Comparison of ENCODE assay signal across 13 cellular contexts in the genomic region with DNA sequence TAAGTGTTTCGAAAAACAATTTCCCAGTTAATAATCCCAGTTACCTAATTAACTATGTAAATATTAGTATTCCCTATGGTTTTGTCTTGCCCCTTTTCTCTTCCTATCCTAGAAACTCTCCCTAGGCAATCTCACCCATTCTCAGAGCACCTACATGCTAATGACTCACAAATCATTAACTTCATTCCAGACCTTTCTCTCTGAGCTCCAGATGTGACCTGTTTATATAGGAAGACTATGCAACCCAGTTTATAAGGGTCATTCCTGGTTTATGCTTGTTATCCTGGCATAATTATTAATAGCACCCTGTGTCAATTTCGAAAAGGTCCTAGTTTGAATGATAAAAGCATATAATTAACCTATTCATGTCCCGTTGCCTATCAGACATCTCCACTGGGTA. TPM values are rescaled to one million over a fixed set of nuclear protein-coding genes. Genes with fewer than 3 reads are reported as not detected.
DNase-seq lines count a peak whose midpoint lies in the region; ATAC-seq, FAIRE-seq and TF ChIP-seq lines count a peak whose summit lies in the region.
"Had no signal": no experiment of that assay in that cellular context is flagged by ENCODE, and none has a peak within 500 bp of the region (broad histone marks: within the 10 kb centered on the region; RNA-seq: fewer than 3 reads in every experiment).

No MANE protein-coding gene starts in this region.

- TF ChIP-seq RAD21 in HepG2 (CRISPR knock-in tag; IDR thresholded peaks at IDR 0.05), result no peak

- TF ChIP-seq POLR2A in HepG2 (IDR thresholded peaks at IDR 0.05; ENCODE audit: insufficient read depth in 1 of 2, low read depth in 2 of 2, low read length in 2 of 2), result no peak

- H3K79me2 ChIP-seq in OCI-LY1 (ENCODE audit: insufficient read depth, low read length), result no peaks in the 10 kb centered on the region
- H3K79me2 ChIP-seq in HepG2 (ENCODE audit: insufficient read depth, low read length), result no peaks in the 10 kb centered on the region
- no peaks in the 10 kb centered on the region for H3K79me2 ChIP-seq in H9 (ENCODE audit: insufficient read depth, low read length)

- H3F3A ChIP-seq in OCI-LY1 (ENCODE audit: insufficient read depth, low read length), result no peaks in the 10 kb centered on the region

- H3K4me3 ChIP-seq in OCI-LY1 (ENCODE audit: low read depth, low read length, poor library complexity, severe bottlenecking) (no peak overlapping the region), HepG2 (replicated peaks in 1 of 3; ENCODE audit: insufficient read depth in 1 of 3, low read depth in 2 of 3, low read length in 3 of 3) (no peak overlapping the region), thymus (ENCODE audit: low read length) (no peak overlapping the region), kidney (ENCODE audit: low read length in 2 of 2) (no peak overlapping the region)

- WGBS in HepG2 (ENCODE audit: low lambda C conversion rate), result 95% methylated on average over 3 of the region's 3 CpGs
- 98% methylated on average over 3 of the region's 3 CpGs for WGBS in thymus
- no CpG with 5 or more reads among the region's 3 CpGs for WGBS in H9 (ENCODE audit: extremely low coverage, insufficient read length, low lambda C conversion rate)

- no peak overlapping the region for H4K5ac ChIP-seq in H9 (ENCODE audit: insufficient read length, low read depth, low read length)

- CTCF ChIA-PET in HepG2 (lab: Yijun Ruan, JAX; ENCODE audit: low intra/inter-chr PET ratio, low total read pairs), result no interaction called here

- H3K27me3 ChIP-seq in OCI-LY1 (ENCODE audit: insufficient read depth, low read length) (no peaks in the 10 kb centered on the region), HepG2 (ENCODE audit: control insufficient read depth in 1 of 2, insufficient read depth in 2 of 2, low read length in 2 of 2) (no peaks in the 10 kb centered on the region), thymus (ENCODE audit: control insufficient read depth, insufficient read depth) (no peaks in the 10 kb centered on the region), H9 (ENCODE audit: insufficient read depth, low read length) (no peaks in the 10 kb centered on the region; the same call in 1 of the 2 replicates)
- H3K27me3 ChIP-seq: BE2C had no signal

- peak overlapping the region; percentile 58; the same call in 1 of the 2 replicates for H3K4me2 ChIP-seq in OCI-LY1 (ENCODE audit: low read length)
- H3K4me2 ChIP-seq in HepG2 (ENCODE audit: low read depth, low read length), result peak overlapping the region; percentile 25; the same call in 1 of the 2 replicates
- no peak overlapping the region for H3K4me2 ChIP-seq in H9 (ENCODE audit: insufficient read depth, insufficient read length, low read length)

- H3K56ac ChIP-seq in H9 (ENCODE audit: insufficient read length, low read depth, low read length), result no peak overlapping the region

- no TSS peak for BruUV-seq in HepG2 (replicated peaks; lab: Mats Ljungman, UMichigan)

- H4K20me1 ChIP-seq in OCI-LY1 (ENCODE audit: insufficient read depth, low read length) (no peaks in the 10 kb centered on the region), HepG2 (ENCODE audit: insufficient read depth, low read length) (no peaks in the 10 kb centered on the region), H9 (ENCODE audit: control insufficient read depth, insufficient read depth, insufficient read length) (no peaks in the 10 kb centered on the region)

- FAIRE-seq in GM18507 (lab: Jason Lieb, UNC), result peak; percentile 12
- no peak for FAIRE-seq in HepG2 (lab: Jason Lieb, UNC)
- FAIRE-seq in kidney (lab: Jason Lieb, UNC), result no peak
- FAIRE-seq: A204.1 had no signal

- no peak overlapping the region for H3K14ac ChIP-seq in H9 (ENCODE audit: insufficient read depth, low read length)

- H3K4me3 Mint-ChIP-seq in H9, result no peak overlapping the region
- H3K4me3 Mint-ChIP-seq in activated naive CD8-positive, alpha-beta T cell treated with anti-CD3 and anti-CD28 coated beads for 36 hours, result no peak overlapping the region

- no peaks in the 10 kb centered on the region for H3K9me3 Mint-ChIP-seq in H9
- H3K9me3 Mint-ChIP-seq in activated naive CD8-positive, alpha-beta T cell treated with anti-CD3 and anti-CD28 coated beads for 36 hours, result no peaks in the 10 kb centered on the region

- no peaks in the 10 kb centered on the region for H3K9me2 ChIP-seq in OCI-LY1 (ENCODE audit: low read depth, low read length)

- no peak overlapping the region for H3K27ac Mint-ChIP-seq in H9
- no peak overlapping the region for H3K27ac Mint-ChIP-seq in activated naive CD8-positive, alpha-beta T cell treated with anti-CD3 and anti-CD28 coated beads for 36 hours

- H3K79me1 ChIP-seq in H9 (ENCODE audit: insufficient read depth, low read depth, low read length, poor library complexity, severe bottlenecking), result no peaks in the 10 kb centered on the region

- no peak for TF ChIP-seq CTCF in OCI-LY1 (IDR thresholded peaks at IDR 0.05; ENCODE audit: low read length)
- no peak for TF ChIP-seq CTCF in HepG2 (CRISPR knock-in tag; IDR thresholded peaks at IDR 0.05)
- TF ChIP-seq CTCF in H9 (conservative IDR thresholded peaks at IDR 0.05), result no peak
- TF ChIP-seq CTCF in kidney (IDR thresholded peaks at IDR 0.05; ENCODE audit: borderline replicate concordance, extremely low read depth, insufficient read depth), result no peak

- no peak overlapping the region for H2AFZ ChIP-seq in OCI-LY1 (ENCODE audit: low read length)
- no peak overlapping the region for H2AFZ ChIP-seq in HepG2 (ENCODE audit: low read length)
- H2AFZ ChIP-seq in H9 (ENCODE audit: low read length), result no peak overlapping the region

- POLR2A ChIA-PET in HepG2 (lab: Yijun Ruan, JAX), result interaction anchor here (0.9 to 9.0 kb wide), 3 partner anchors 16 to 82 kb away, joined by 3 to 120 read pairs (median 3); a partner anchor contains a TSS

- no peak overlapping the region for H2BK5ac ChIP-seq in H9 (ENCODE audit: insufficient read length, low read length)

- H3K9me3 ChIP-seq in OCI-LY1 (ENCODE audit: low read length), result no peaks in the 10 kb centered on the region
- no peaks in the 10 kb centered on the region for H3K9me3 ChIP-seq in HepG2 (ENCODE audit: low read length)
- no peaks in the 10 kb centered on the region for H3K9me3 ChIP-seq in thymus (ENCODE audit: control insufficient read depth)
- no peaks in the 10 kb centered on the region for H3K9me3 ChIP-seq in H9 (ENCODE audit: control insufficient read depth, low read depth, low read length)
- H3K9me3 ChIP-seq in kidney (ENCODE audit: control insufficient read depth in 1 of 2, low read length in 2 of 2), result no peaks in the 10 kb centered on the region
- H3K9me3 ChIP-seq: BE2C, Caco-2 had no signal

- no peak overlapping the region for H3T11ph ChIP-seq in H9 (ENCODE audit: low read length)

- no peak overlapping the region for H4K8ac ChIP-seq in H9 (replicated peaks; ENCODE audit: insufficient read length, low read depth, low read length)

- no peak overlapping the region for H3K18ac ChIP-seq in H9 (ENCODE audit: insufficient read length, low read depth, low read length)

- in situ Hi-C loops in HepG2 (cut with HindIII; ENCODE audit: extremely low pct_ligation_motif_present, low pct_unique_long_range_greater_than_20kb), result no loop called here

- H4K91ac ChIP-seq in H9 (ENCODE audit: insufficient read length, low read depth, low read length), result no peak overlapping the region

- DNase-seq in GM18507 (ENCODE audit: extremely low spot score, insufficient read length, low read depth) (no peak), HepG2 (ENCODE audit: low spot score) (no peak), H9 (no peak), kidney (no peak)
- DNase-seq in activated naive CD8-positive, alpha-beta T cell treated with anti-CD3 and anti-CD28 coated beads for 36 hours, result no peak
- DNase-seq: BE2C; Caco-2; CD4-positive, alpha-beta memory T cell had no signal

- no peaks in the 10 kb centered on the region for H3K36me3 Mint-ChIP-seq in H9 (ENCODE audit: insufficient read depth in 1 of 3, low read depth in 3 of 3)
- peaks cover 8% of the 10 kb centered on the region for H3K36me3 Mint-ChIP-seq in activated naive CD8-positive, alpha-beta T cell treated with anti-CD3 and anti-CD28 coated beads for 36 hours

- H2BK12ac ChIP-seq in H9 (ENCODE audit: insufficient read length, low read depth, low read length), result no peak overlapping the region

- no peak overlapping the region for H2BK120ac ChIP-seq in H9 (ENCODE audit: low read depth, low read length, poor library complexity, severe bottlenecking)

- H3K4me1 ChIP-seq in OCI-LY1 (ENCODE audit: insufficient read depth, low read length, severe bottlenecking) (peaks cover 89% of the 10 kb centered on the region), HepG2 (ENCODE audit: insufficient read depth, low read length) (peaks cover 69% of the 10 kb centered on the region), thymus (ENCODE audit: control insufficient read depth, insufficient read depth, low read length) (peaks cover 51% of the 10 kb centered on the region), H9 (ENCODE audit: insufficient read depth, low read length) (no peaks in the 10 kb centered on the region; the same call in 1 of the 2 replicates), kidney (ENCODE audit: control insufficient read depth in 1 of 2, insufficient read depth in 1 of 2, low read depth in 1 of 2, low read length in 2 of 2) (peaks cover 2 to 14% of the 10 kb centered on the region in 2 donors)
- H3K4me1 ChIP-seq: BE2C, Caco-2 had no signal

- no peak overlapping the region for H2AK5ac ChIP-seq in H9 (ENCODE audit: insufficient read length, low read length)

- H2BK20ac ChIP-seq in H9 (ENCODE audit: low read depth, low read length, poor library complexity, severe bottlenecking), result no peak overlapping the region

- H3K23ac ChIP-seq in H9 (ENCODE audit: insufficient read length, low read depth, low read length), result no peak overlapping the region

- no peak overlapping the region; the same call in 1 of the 2 replicates for H3K9ac ChIP-seq in OCI-LY1 (ENCODE audit: low read length)
- H3K9ac ChIP-seq in HepG2 (ENCODE audit: insufficient read depth, low read depth, low read length), result no peak overlapping the region
- no peak overlapping the region for H3K9ac ChIP-seq in H9 (ENCODE audit: extremely low read depth, insufficient read length, low read length)
- no peak overlapping the region for H3K9ac ChIP-seq in kidney (ENCODE audit: low read length in 2 of 2)

- ATAC-seq in HepG2, result no peak
- ATAC-seq: HCT116 had no signal

- no peaks in the 10 kb centered on the region for H3K23me2 ChIP-seq in H9 (ENCODE audit: insufficient read length, low read depth, low read length, poor library complexity, severe bottlenecking)

- H3K27me3 Mint-ChIP-seq in H9 (ENCODE audit: low read depth), result peaks cover 9% of the 10 kb centered on the region
- H3K27me3 Mint-ChIP-seq in activated naive CD8-positive, alpha-beta T cell treated with anti-CD3 and anti-CD28 coated beads for 36 hours, result no peaks in the 10 kb centered on the region
- H3K27me3 Mint-ChIP-seq: CD4-positive, alpha-beta memory T cell had no signal

- H3K36me3 ChIP-seq in OCI-LY1 (ENCODE audit: insufficient read depth, low read length), result no peaks in the 10 kb centered on the region
- no peaks in the 10 kb centered on the region for H3K36me3 ChIP-seq in HepG2 (replicated peaks in 1 of 2; ENCODE audit: control insufficient read depth in 1 of 2, insufficient read depth in 2 of 2, low read length in 2 of 2)
- H3K36me3 ChIP-seq in thymus (ENCODE audit: control insufficient read depth, insufficient read depth), result no peaks in the 10 kb centered on the region
- no peaks in the 10 kb centered on the region for H3K36me3 ChIP-seq in kidney (ENCODE audit: control insufficient read depth in 1 of 2, insufficient read depth in 2 of 2, low read length in 2 of 2)
- H3K36me3 ChIP-seq: BE2C had no signal

- intact Hi-C loops in HepG2 (cut with micrococcal nuclease; ENCODE audit: unreplicated experiment), result loop anchor here (2.0 kb wide), 1 partner anchor 14 kb away; no protein-coding TSS in a partner anchor
- intact Hi-C loops in kidney (cut with DNase I), result no loop called here

- H3K27ac ChIP-seq in OCI-LY1 (ENCODE audit: low read depth, low read length, poor library complexity, severe bottlenecking) (peak overlapping the region; percentile 99), HepG2 (ENCODE audit: extremely low read length, insufficient read depth, low read length) (no peak overlapping the region), thymus (ENCODE audit: low read depth) (peak overlapping the region; percentile 96), H9 (ENCODE audit: insufficient read length, low read depth, low read length) (no peak overlapping the region), kidney (ENCODE audit: low read depth in 2 of 2, low read length in 2 of 2) (no peak overlapping the region)
- H3K27ac ChIP-seq: C4-2B had no signal

- H3K4me1 Mint-ChIP-seq in H9, result peaks cover 17 to 21% of the 10 kb centered on the region in 2 experiments
- H3K4me1 Mint-ChIP-seq in activated naive CD8-positive, alpha-beta T cell treated with anti-CD3 and anti-CD28 coated beads for 36 hours, result peaks cover 39% of the 10 kb centered on the region

- TF ChIP-seq EP300 in HepG2 (IDR thresholded peaks at IDR 0.05; ENCODE audit: low read depth in 2 of 2, low read length in 2 of 2) (no peak), HepG2 (CRISPR knock-in tag; IDR thresholded peaks at IDR 0.05; ENCODE audit: borderline replicate concordance) (no peak)

- H3K4ac ChIP-seq in H9 (ENCODE audit: low read depth, low read length), result no peak overlapping the region

- H2BK15ac ChIP-seq in H9 (ENCODE audit: low read depth, low read length), result no peak overlapping the region

RNA-seq across cellular contexts. Expression of a gene that starts 14.8 kb away (rescaled TPM):
- total RNA-seq in HepG2 (2016; rRNA removed; fragmentation: Illumina TruSeq; extraction: Trizol) (6.7 and 11.8 TPM in 2 replicates), H9 (2021) (3.5 and 3.7 TPM in 2 replicates), kidney (21.1 TPM)
- total RNA-seq in HepG2 (2016; cell fraction: cytosol; rRNA removed; fragmentation: Illumina TruSeq; extraction: Trizol; ENCODE audit: low read depth), result 1.4 and 1.5 TPM in 2 replicates
- 6.7 and 10.6 TPM in 2 replicates for total RNA-seq in HepG2 (2016; cell fraction: insoluble cytoplasmic fraction; rRNA removed; fragmentation: Illumina TruSeq; extraction: Trizol)
- total RNA-seq in HepG2 (2016; cell fraction: membrane; rRNA removed; fragmentation: Illumina TruSeq; extraction: Trizol), result 7.8 and 8.3 TPM in 2 replicates
- total RNA-seq in HepG2 (2016; cell fraction: nucleus; rRNA removed; fragmentation: Illumina TruSeq; extraction: Trizol), result 14.3 and 14.5 TPM in 2 replicates
- polyA plus RNA-seq in HepG2 (2011; rRNA removed) (22.6 and 23.5 TPM in 2 replicates), thymus (37.6 TPM), kidney (ENCODE audit: insufficient read depth, low read depth, low replicate concordance) (6.2 TPM)
- polyA plus RNA-seq in HepG2 (2011; cell fraction: cytosol; rRNA removed), result 18.0 and 25.0 TPM in 2 replicates
- 19.6 and 25.0 TPM in 2 replicates for polyA plus RNA-seq in HepG2 (2011; cell fraction: nucleus; rRNA removed)
- 42.6 and 46.2 TPM in 2 replicates for polyA plus RNA-seq in HepG2 (2012)
- polyA plus RNA-seq in HepG2 (2016; cell fraction: cytosol; fragmentation: Illumina TruSeq; extraction: Trizol; ENCODE audit: low read depth), result 1.8 and 2.6 TPM in 2 replicates
- 15.8 and 17.6 TPM in 2 replicates for polyA plus RNA-seq in HepG2 (2016; cell fraction: insoluble cytoplasmic fraction; fragmentation: Illumina TruSeq; extraction: Trizol; ENCODE audit: low read depth)
- polyA plus RNA-seq in HepG2 (2016; cell fraction: membrane; fragmentation: Illumina TruSeq; extraction: Trizol; ENCODE audit: low read depth), result 6.6 and 6.8 TPM in 2 replicates
- polyA plus RNA-seq in HepG2 (2016; cell fraction: nucleus; fragmentation: Illumina TruSeq; extraction: Trizol; ENCODE audit: insufficient read depth, low read depth), result 25.6 and 26.8 TPM in 2 replicates
- 7.6 and 39.9 TPM in 2 replicates for polyA minus RNA-seq in HepG2 (2011; rRNA and poly(A)+ RNA removed; ENCODE audit: low replicate concordance)
- 37.8 and 40.2 TPM in 2 replicates for polyA minus RNA-seq in HepG2 (2011; cell fraction: cytosol; rRNA and poly(A)+ RNA removed)
- polyA minus RNA-seq in HepG2 (2011; cell fraction: nucleus; rRNA and poly(A)+ RNA removed), result 37.5 and 39.7 TPM in 2 replicates
- 10 to 100 TPM; 22.7 to 23.3 TPM for total RNA-seq in activated naive CD8-positive, alpha-beta T cell treated with anti-CD3 and anti-CD28 coated beads for 36 hours

Comparison
In these comparisons a context has a peak if more than half of its experiments do, and no peak if none do; other contexts are left out.
1. H3K27ac ChIP-seq: peak in OCI-LY1 (single experiment) and thymus (single experiment); none in HepG2 (single experiment), H9 (single experiment) and kidney (0 of 2).